Comparison of ENCODE assay signal across 10 cellular contexts in the genomic region with DNA sequence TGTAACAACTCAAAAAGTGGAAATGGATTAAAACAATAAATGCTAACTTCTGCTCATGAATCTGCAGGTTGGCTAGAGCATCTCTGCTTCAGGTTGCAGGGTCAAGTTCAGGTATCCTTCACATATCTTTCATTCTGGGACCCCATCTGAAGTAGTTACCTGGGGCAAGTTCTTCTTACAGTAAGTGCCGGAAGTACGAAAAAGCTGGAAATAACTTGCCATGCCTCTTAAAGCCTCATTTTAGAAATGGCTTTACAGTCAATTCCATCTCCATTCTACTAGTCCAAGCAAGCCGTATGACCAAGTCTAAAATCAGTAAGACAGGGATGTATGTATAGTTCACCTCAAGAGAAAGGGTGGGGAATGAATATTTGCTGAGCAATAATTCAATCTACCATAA.
A peak's percentile ranks its signal among the peaks of the same experiment; 100 is the strongest.
DNase-seq lines count a peak whose midpoint lies in the region; ATAC-seq and TF ChIP-seq lines count a peak whose summit lies in the region.
"Had no signal": no experiment of that assay in that cellular context is flagged by ENCODE, and none has a peak within 500 bp of the region (broad histone marks: within the 10 kb centered on the region; RNA-seq: fewer than 3 reads in every experiment).

No MANE protein-coding gene starts in this region.

- no peaks in the 10 kb centered on the region for H3K36me3 ChIP-seq in ascending aorta
- H3K36me3 ChIP-seq in upper lobe of right lung, result no peaks in the 10 kb centered on the region
- H3K36me3 ChIP-seq in H7 (replicated peaks; ENCODE audit: control insufficient read depth, insufficient read depth, low read length), result no peaks in the 10 kb centered on the region
- H3K36me3 ChIP-seq in heart left ventricle, result no peaks in the 10 kb centered on the region

- peak overlapping the region; percentile 63 for H3K27ac Mint-ChIP-seq in activated naive CD4-positive, alpha-beta T cell treated with anti-CD3 and anti-CD28 coated beads, Interleukin-2, amount 50 U/mL, for 24 hours

- no peaks in the 10 kb centered on the region for H3K36me3 Mint-ChIP-seq in activated naive CD4-positive, alpha-beta T cell treated with anti-CD3 and anti-CD28 coated beads, Interleukin-2, amount 50 U/mL, for 24 hours

- H3K4me1 ChIP-seq in ascending aorta (peaks cover 0 to 14% of the 10 kb centered on the region in 2 donors), upper lobe of right lung (peaks cover 16% of the 10 kb centered on the region), heart left ventricle (peaks cover 0 to 45% (median 16%) of the 10 kb centered on the region in 12 donors)

- intact Hi-C loops in ascending aorta (cut with DNase I) (no loop called here), upper lobe of right lung (cut with DNase I) (no loop called here), Right ventricle myocardium inferior (cut with DNase I) (no loop called here), heart left ventricle (cut with DNase I) (no loop called here)

- DNase-seq in activated naive CD4-positive, alpha-beta T cell treated with anti-CD3 and anti-CD28 coated beads, Interleukin-2, amount 50 U/mL, for 16 hours, result no peak
- DNase-seq in ascending aorta (ENCODE audit: low spot score in 2 of 2), result no peak
- no peak for DNase-seq in upper lobe of right lung
- DNase-seq in H7, result no peak
- DNase-seq in Right ventricle myocardium inferior (ENCODE audit: missing footprints), result no peak
- DNase-seq in heart left ventricle, result no peak
- DNase-seq: ACHN; activated CD4-positive, CD25-positive, alpha-beta regulatory T cell had no signal

- H3K4me1 Mint-ChIP-seq in activated naive CD4-positive, alpha-beta T cell treated with anti-CD3 and anti-CD28 coated beads, Interleukin-2, amount 50 U/mL, for 24 hours, result peaks cover 30% of the 10 kb centered on the region

- TF ChIP-seq CTCF in ascending aorta (IDR thresholded peaks at IDR 0.05) (no peak), upper lobe of right lung (IDR thresholded peaks at IDR 0.05) (no peak), heart left ventricle (IDR thresholded peaks at IDR 0.05) (no peak)

- peak overlapping the region in 1 of 2 donors; percentile 6 for H3K4me3 ChIP-seq in ascending aorta
- H3K4me3 ChIP-seq in upper lobe of right lung, result no peak overlapping the region
- H3K4me3 ChIP-seq in H7 (ENCODE audit: insufficient read depth, low read depth, low read length), result no peak overlapping the region
- H3K4me3 ChIP-seq in heart left ventricle, result no peak overlapping the region

- H3K27me3 Mint-ChIP-seq in activated naive CD4-positive, alpha-beta T cell treated with anti-CD3 and anti-CD28 coated beads, Interleukin-2, amount 50 U/mL, for 24 hours, result no peaks in the 10 kb centered on the region

- TF ChIP-seq POLR2A in heart left ventricle (IDR thresholded peaks at IDR 0.05), result no peak

- H3K27ac ChIP-seq in ascending aorta (peak overlapping the region; percentile 11 to 50), upper lobe of right lung (peak overlapping the region; percentile 25), heart left ventricle (peak overlapping the region in 3 of 12 donors; percentile 4 to 83 (median 30))

- H3K27me3 ChIP-seq in ascending aorta (no peaks in the 10 kb centered on the region), upper lobe of right lung (no peaks in the 10 kb centered on the region), H7 (ENCODE audit: control insufficient read depth, insufficient read depth, low read length) (no peaks in the 10 kb centered on the region), heart left ventricle (no peaks in the 10 kb centered on the region)

- no peaks in the 10 kb centered on the region for H3K9me3 ChIP-seq in ascending aorta
- H3K9me3 ChIP-seq in upper lobe of right lung, result no peaks in the 10 kb centered on the region
- no peaks in the 10 kb centered on the region for H3K9me3 ChIP-seq in heart left ventricle

- ATAC-seq in HG03196 (IDR thresholded peaks at IDR 0.05; ENCODE audit: unreplicated experiment) (peak; percentile 2), upper lobe of right lung (no peak), Right ventricle myocardium inferior (no peak), heart left ventricle (no peak)

- no peaks in the 10 kb centered on the region for H3K9me3 Mint-ChIP-seq in activated naive CD4-positive, alpha-beta T cell treated with anti-CD3 and anti-CD28 coated beads, Interleukin-2, amount 50 U/mL, for 24 hours

- peak overlapping the region; percentile 20 for H3K4me3 Mint-ChIP-seq in activated naive CD4-positive, alpha-beta T cell treated with anti-CD3 and anti-CD28 coated beads, Interleukin-2, amount 50 U/mL, for 24 hours

- WGBS in heart left ventricle, 4 donors, result 89 to 96% (median 94%) methylated on average over 3 of the region's 3 CpGs
